In the genomic region with DNA sequence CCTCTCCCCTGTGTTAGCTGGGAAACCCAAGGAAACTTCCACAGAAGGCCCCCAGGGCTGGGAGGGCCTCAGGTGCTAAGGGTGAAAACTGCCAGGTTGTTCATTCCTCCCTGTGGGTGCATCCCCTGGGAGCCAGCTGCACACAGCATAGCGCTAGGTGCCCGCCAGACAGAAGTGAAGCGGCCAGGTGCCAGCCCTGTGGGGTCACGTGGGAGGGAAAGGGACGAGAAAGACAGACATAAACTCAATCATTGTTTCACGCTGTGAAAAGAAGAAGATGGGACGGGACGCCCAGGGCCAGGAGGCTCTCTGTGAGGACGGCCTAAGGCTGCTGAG, we compare ENCODE assay signal across 1 cellular context.
TF ChIP-seq lines count a peak whose summit lies in the region.

No MANE protein-coding gene starts in this region.

TF ChIP-seq in IMR-90, 13 proteins besides CTCF, POLR2A, EP300 and RAD21:
- TF ChIP-seq BHLHE40 (IDR thresholded peaks at IDR 0.05; ENCODE audit: low read depth, low read length) (no peak), MAZ (IDR thresholded peaks at IDR 0.05; ENCODE audit: borderline replicate concordance, low read depth, low read length) (no peak), CEBPB (IDR thresholded peaks at IDR 0.05; ENCODE audit: low read depth, low read length) (no peak), NFE2L2 (IDR thresholded peaks at IDR 0.05; ENCODE audit: low read depth, low read length) (no peak), MAFK (IDR thresholded peaks at IDR 0.05; ENCODE audit: low read depth, low read length) (no peak), MXI1 (IDR thresholded peaks at IDR 0.05; ENCODE audit: borderline replicate concordance, low read depth, low read length) (no peak), FOS (IDR thresholded peaks at IDR 0.05; ENCODE audit: low read depth, low read length) (no peak), RCOR1 (IDR thresholded peaks at IDR 0.05; ENCODE audit: insufficient replicate concordance, low read length) (no peak), SMC3 (IDR thresholded peaks at IDR 0.05; ENCODE audit: low read depth, low read length) (no peak)
- TF ChIP-seq, protein P1, sequence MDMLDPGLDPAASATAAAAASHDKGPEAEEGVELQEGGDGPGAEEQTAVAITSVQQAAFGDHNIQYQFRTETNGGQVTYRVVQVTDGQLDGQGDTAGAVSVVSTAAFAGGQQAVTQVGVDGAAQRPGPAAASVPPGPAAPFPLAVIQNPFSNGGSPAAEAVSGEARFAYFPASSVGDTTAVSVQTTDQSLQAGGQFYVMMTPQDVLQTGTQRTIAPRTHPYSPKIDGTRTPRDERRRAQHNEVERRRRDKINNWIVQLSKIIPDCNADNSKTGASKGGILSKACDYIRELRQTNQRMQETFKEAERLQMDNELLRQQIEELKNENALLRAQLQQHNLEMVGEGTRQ (IDR thresholded peaks at IDR 0.05; ENCODE audit: low read depth, low read length), result no peak
- TF ChIP-seq, protein P2, sequence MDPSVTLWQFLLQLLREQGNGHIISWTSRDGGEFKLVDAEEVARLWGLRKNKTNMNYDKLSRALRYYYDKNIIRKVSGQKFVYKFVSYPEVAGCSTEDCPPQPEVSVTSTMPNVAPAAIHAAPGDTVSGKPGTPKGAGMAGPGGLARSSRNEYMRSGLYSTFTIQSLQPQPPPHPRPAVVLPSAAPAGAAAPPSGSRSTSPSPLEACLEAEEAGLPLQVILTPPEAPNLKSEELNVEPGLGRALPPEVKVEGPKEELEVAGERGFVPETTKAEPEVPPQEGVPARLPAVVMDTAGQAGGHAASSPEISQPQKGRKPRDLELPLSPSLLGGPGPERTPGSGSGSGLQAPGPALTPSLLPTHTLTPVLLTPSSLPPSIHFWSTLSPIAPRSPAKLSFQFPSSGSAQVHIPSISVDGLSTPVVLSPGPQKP (IDR thresholded peaks at IDR 0.05; ENCODE audit: borderline replicate concordance, low read depth, low read length), result no peak
